Comparison of ENCODE assay signal across 19 cellular contexts in the genomic region with DNA sequence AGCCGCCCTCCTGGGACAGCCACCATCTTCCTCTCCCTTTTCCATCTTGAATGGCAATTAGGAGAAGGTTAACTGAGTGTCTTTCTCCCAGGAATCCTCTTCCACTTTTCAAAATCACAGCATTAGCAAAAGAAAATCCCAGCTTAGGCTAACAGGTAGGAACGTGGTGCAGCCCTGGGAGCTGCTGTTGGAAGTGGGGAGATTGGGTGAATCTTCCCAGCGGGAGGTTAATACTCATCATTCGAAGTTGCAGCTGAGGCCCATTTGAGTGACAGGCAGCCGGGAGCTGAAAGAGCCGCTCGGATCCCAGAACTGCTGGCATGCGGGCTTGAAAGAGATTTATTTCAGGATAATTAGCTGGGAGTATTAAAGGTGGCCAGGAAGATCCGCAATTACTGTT.
"Had no signal": no experiment of that assay in that cellular context is flagged by ENCODE, and none has a peak within 500 bp of the region (broad histone marks: within the 10 kb centered on the region; RNA-seq: fewer than 3 reads in every experiment).

No MANE protein-coding gene starts in this region.

- H3K9me3 Mint-ChIP-seq: natural killer cell; stimulated activated naive CD8-positive, alpha-beta T cell treated with anti-CD3 and anti-CD28 coated beads, Interleukin-15, Interleukin-2, amounts not matched to agents 100 ng/mL and 50 ng/mL, for 24 hours had no signal

- DNase-seq: effector memory CD4-positive, alpha-beta T cell; foreskin keratinocyte; kidney; left cardiac atrium; left ventricle myocardium superior; mucosa of descending colon; natural killer cell; right lobe of liver; stimulated activated CD4-positive, alpha-beta T cell treated with anti-CD3 and anti-CD28 coated beads, Interleukin-4, amount 100 ng/mL, for 1 hour; testis; upper lobe of right lung had no signal

- H3K36me3 Mint-ChIP-seq: natural killer cell; stimulated activated memory B cell treated with anti-CD40 and anti-IgM and Interleukin-4, amounts not matched to agents 10 μg/mL and 1 μg/mL and 100 μg/mL, for 72 hours had no signal

- H2AFZ ChIP-seq: parathyroid adenoma had no signal

- FAIRE-seq: kidney had no signal

- H3K4me1 Mint-ChIP-seq: natural killer cell had no signal

- H3K4me3 ChIP-seq: lung, mucosa of descending colon, prostate gland, right lobe of liver, testis, tibial nerve, upper lobe of right lung, vagina had no signal

- H3K27me3 ChIP-seq: right lobe of liver, testis, tibial nerve, upper lobe of right lung, vagina had no signal

- H3K27ac ChIP-seq: epithelial cell of prostate, foreskin keratinocyte, parathyroid adenoma, prostate gland, right lobe of liver, testis, tibial nerve, upper lobe of right lung, vagina had no signal

- H3K4me3 Mint-ChIP-seq: natural killer cell; stimulated activated memory B cell treated with anti-CD40 and anti-IgM and Interleukin-4, amounts not matched to agents 10 μg/mL and 1 μg/mL and 100 μg/mL, for 72 hours; stimulated activated naive CD8-positive, alpha-beta T cell treated with anti-CD3 and anti-CD28 coated beads, Interleukin-15, Interleukin-2, amounts not matched to agents 100 ng/mL and 50 ng/mL, for 24 hours had no signal

- H3K27ac Mint-ChIP-seq: natural killer cell; stimulated activated memory B cell treated with anti-CD40 and anti-IgM and Interleukin-4, amounts not matched to agents 10 μg/mL and 1 μg/mL and 100 μg/mL, for 72 hours; stimulated activated naive CD8-positive, alpha-beta T cell treated with anti-CD3 and anti-CD28 coated beads, Interleukin-15, Interleukin-2, amounts not matched to agents 100 ng/mL and 50 ng/mL, for 24 hours had no signal

- H3K27me3 Mint-ChIP-seq: stimulated activated memory B cell treated with anti-CD40 and anti-IgM and Interleukin-4, amounts not matched to agents 10 μg/mL and 1 μg/mL and 100 μg/mL, for 72 hours had no signal

- H3K9me3 ChIP-seq: prostate gland, right lobe of liver, testis, upper lobe of right lung, vagina had no signal

- H3K4me1 ChIP-seq: foreskin keratinocyte, parathyroid adenoma, prostate gland, testis, tibial nerve, upper lobe of right lung, vagina had no signal

- ATAC-seq: foreskin keratinocyte; left cardiac atrium; left ventricle myocardium superior; mucosa of descending colon; natural killer cell; right lobe of liver; stimulated activated memory B cell treated with anti-CD40 and anti-IgM and Interleukin-4, amounts not matched to agents 10 μg/mL and 1 μg/mL and 100 μg/mL, for 72 hours; upper lobe of right lung had no signal

- H3K36me3 ChIP-seq: prostate gland, right lobe of liver, tibial nerve, upper lobe of right lung, vagina had no signal

- H3K79me2 ChIP-seq: parathyroid adenoma had no signal

- H3K9ac ChIP-seq: parathyroid adenoma had no signal
